In the genomic region with DNA sequence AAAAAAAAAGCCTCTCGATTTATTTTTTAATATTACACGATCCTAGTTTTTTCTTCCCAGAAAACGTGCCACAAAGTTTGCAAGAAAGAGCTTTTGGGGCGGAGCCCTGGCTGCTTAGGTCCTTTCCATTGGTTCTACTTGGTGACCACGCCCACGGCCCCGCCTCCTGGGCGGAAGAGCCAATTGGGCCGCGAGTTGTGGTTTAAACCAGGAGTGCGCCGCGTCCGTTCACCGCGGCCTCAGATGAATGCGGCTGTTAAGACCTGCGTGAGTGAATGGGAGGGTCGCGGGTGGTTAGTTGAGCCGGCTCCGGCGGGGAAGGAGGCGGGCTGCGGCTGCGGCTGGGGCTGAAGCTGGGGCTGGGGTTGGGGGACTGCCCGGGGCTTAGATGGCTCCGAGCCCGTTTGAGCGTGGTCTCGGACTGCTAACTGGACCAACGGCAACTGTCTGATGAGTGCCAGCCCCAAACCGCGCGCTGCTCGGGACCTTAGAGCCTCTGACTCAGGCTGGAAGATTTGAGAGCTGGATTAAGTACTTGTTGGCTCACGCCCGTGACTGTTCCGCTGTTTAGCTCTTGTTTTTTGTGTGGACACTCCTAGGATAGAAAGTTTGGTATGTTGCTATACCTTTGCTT, we compare ENCODE assay signal across 8 cellular contexts. TPM values are rescaled to one million over a fixed set of nuclear protein-coding genes. Genes with fewer than 3 reads are reported as not detected.
A peak's percentile ranks its signal among the peaks of the same experiment; 100 is the strongest.
DNase-seq lines count a peak whose midpoint lies in the region; ATAC-seq and TF ChIP-seq lines count a peak whose summit lies in the region.

A gene (plus strand): TSS at position 231 of the 634 bp plus-strand sequence. CDS start 458 bp downstream, outside the sequence.

- peak; percentile 66 for ATAC-seq in HG02852 (IDR thresholded peaks at IDR 0.05; ENCODE audit: unreplicated experiment)
- peak; percentile 83 to 91 for ATAC-seq in left cardiac atrium

- no peak for TF ChIP-seq CTCF in GM13976 (IDR thresholded peaks at IDR 0.05; ENCODE audit: borderline replicate concordance, control extremely low read depth, extremely low read depth, insufficient read depth, missing control alignments)
- no peak for TF ChIP-seq CTCF in adrenal gland (IDR thresholded peaks at IDR 0.05)
- TF ChIP-seq CTCF in prostate gland (IDR thresholded peaks at IDR 0.05) = no peak

- H3K27ac ChIP-seq in adrenal gland (peak within 1 kb of the TSS in 4 of 5 donors; percentile 15 to 88 (median 73)), prostate gland (peak within 1 kb of the TSS; percentile 58 to 71), urinary bladder (ENCODE audit: low read depth) (peak within 1 kb of the TSS; percentile 56)

- peak; percentile 88 for DNase-seq in GM13976 (ENCODE audit: low spot score)
- DNase-seq in NCI-H1436 treated with DMSO at 0.1 percent for 48 hours (lab: John Stamatoyannopoulos, UW) = peak; percentile 87
- peak; percentile 80 to 97 (median 85) for DNase-seq in T-helper 1 cell
- DNase-seq in adrenal gland = peak; percentile 94 to 98 (median 96)
- peak; percentile 96 for DNase-seq in left cardiac atrium
- peak; percentile 94 for DNase-seq in prostate gland (ENCODE audit: low spot score)

- TF ChIP-seq POLR2A in adrenal gland (IDR thresholded peaks at IDR 0.05) (peak in 1 of 2 donors; percentile 71), prostate gland (IDR thresholded peaks at IDR 0.05) (peak; percentile 70)

- H3K9me3 ChIP-seq in adrenal gland (replicated peaks in 1 of 3) (no peaks in the 10 kb centered on the region), prostate gland (no peaks in the 10 kb centered on the region)

- WGBS in adrenal gland, 4 donors = 0 to 1% (median 1%) methylated on average over 20 to 39 of the region's 39 CpGs
- 0% methylated on average over 39 of the region's 39 CpGs for WGBS in prostate gland
- WGBS in urinary bladder = under 1% methylated on average over 39 of the region's 39 CpGs

- H3K27me3 ChIP-seq in adrenal gland (no peaks in the 10 kb centered on the region), prostate gland (replicated peaks; ENCODE audit: insufficient read depth) (no peaks in the 10 kb centered on the region)

- H3K4me1 ChIP-seq in adrenal gland (replicated peaks in 1 of 2) = peaks cover 12 to 28% of the 10 kb centered on the region in 2 donors
- H3K4me1 ChIP-seq in prostate gland (replicated peaks) = peaks cover 2% of the 10 kb centered on the region
- no peaks in the 10 kb centered on the region for H3K4me1 ChIP-seq in urinary bladder (ENCODE audit: insufficient read depth)

- intact Hi-C loops in adrenal gland (cut with DNase I) (no loop called here), left cardiac atrium (cut with DNase I) (no loop called here), prostate gland (cut with DNase I) (no loop called here)

- H3K4me3 ChIP-seq in adrenal gland = peak within 1 kb of the TSS in 2 of 4 donors; percentile 41 to 77
- peak within 1 kb of the TSS; percentile 47 to 58 for H3K4me3 ChIP-seq in prostate gland
- H3K4me3 ChIP-seq in urinary bladder (ENCODE audit: low read depth, low read length) = peak within 1 kb of the TSS; percentile 66

- in situ Hi-C loops in GM13976 (cut with MboI; ENCODE audit: low sequenced_read_pairs, unreplicated experiment) = no loop called here

- H3K36me3 ChIP-seq in adrenal gland (replicated peaks in 1 of 2) (no peaks in the 10 kb centered on the region), prostate gland (no peaks in the 10 kb centered on the region), urinary bladder (ENCODE audit: insufficient read depth) (no peaks in the 10 kb centered on the region)

RNA-seq across cellular contexts. Expression of the gene that starts here (rescaled TPM):
- total RNA-seq in adrenal gland = 10 to 100 TPM in 3 of 8 donors, 1 to 10 TPM in 5; 2.2 to 15.2 (median 6.0) TPM
- polyA plus RNA-seq in adrenal gland = 1 to 10 TPM; 3.2 to 8.7 (median 4.8) TPM
- 1 to 10 TPM; 2.4 to 3.3 TPM for total RNA-seq in left cardiac atrium
- 10 to 100 TPM in 1 of 2 donors, 1 to 10 TPM in 1; 4.3 to 44.9 TPM for total RNA-seq in prostate gland
- 51.3 TPM for total RNA-seq in urinary bladder
- 6.5 TPM for polyA plus RNA-seq in urinary bladder
